1 cellular context compared by ENCODE assay signal in genomic region chr19:53792721-53793433, GRCh38.
TF ChIP-seq lines count a peak whose summit lies in the region.

No MANE protein-coding gene starts in this region.

TF ChIP-seq in HepG2, 621 proteins besides CTCF, POLR2A, EP300 and RAD21 (continued from another document and continues in another):
- TF ChIP-seq ZXDC (CRISPR knock-in tag; IDR thresholded peaks at IDR 0.05) (no peak), AHR (CRISPR knock-in tag; IDR thresholded peaks at IDR 0.05) (peak; percentile 69; the same call in 1 of the 2 replicates), IRF9 (CRISPR knock-in tag; IDR thresholded peaks at IDR 0.05; ENCODE audit: borderline replicate concordance) (0 out of 2 replicates have a peak, but pooled peaks have one; percentile 42), GABPB1 (CRISPR knock-in tag; IDR thresholded peaks at IDR 0.05) (peak; percentile 46), ZNF142 (CRISPR knock-in tag; IDR thresholded peaks at IDR 0.05) (peak; percentile 54; the same call in 1 of the 2 replicates), ZNF101 (CRISPR knock-in tag; IDR thresholded peaks at IDR 0.05; ENCODE audit: borderline replicate concordance, low read depth) (no peak), ZNF589 (CRISPR knock-in tag; conservative IDR thresholded peaks at IDR 0.05) (no peak), KLF9 (CRISPR knock-in tag; IDR thresholded peaks at IDR 0.05; ENCODE audit: low read depth) (no peak), POGK (CRISPR knock-in tag; conservative IDR thresholded peaks at IDR 0.05) (no peak), ZBTB7B (CRISPR knock-in tag; IDR thresholded peaks at IDR 0.05) (0 out of 2 replicates have a peak, but pooled peaks have one; percentile 34), NCOA2 (CRISPR knock-in tag; IDR thresholded peaks at IDR 0.05) (no peak), ZNF816 (CRISPR knock-in tag; IDR thresholded peaks at IDR 0.05; ENCODE audit: borderline replicate concordance) (no peak), HNF4A (CRISPR knock-in tag; IDR thresholded peaks at IDR 0.05) (peak; percentile 37; the same call in 1 of the 2 replicates), ZNF280D (CRISPR knock-in tag; IDR thresholded peaks at IDR 0.05) (no peak), ZNF362 (CRISPR knock-in tag; IDR thresholded peaks at IDR 0.05; ENCODE audit: borderline replicate concordance) (peak; percentile 39; the same call in 1 of the 2 replicates), ZNF235 (CRISPR knock-in tag; IDR thresholded peaks at IDR 0.05; ENCODE audit: borderline replicate concordance) (no peak), PHF8 (CRISPR knock-in tag; IDR thresholded peaks at IDR 0.05) (no peak; the same call in 1 of the 2 replicates), ZNF639 (CRISPR knock-in tag; conservative IDR thresholded peaks at IDR 0.05) (no peak), EHMT2 (IDR thresholded peaks at IDR 0.05; ENCODE audit: borderline replicate concordance, low read depth, low read length) (no peak), HOXA9 (CRISPR knock-in tag; IDR thresholded peaks at IDR 0.05; ENCODE audit: borderline replicate concordance) (no peak), HNRNPLL (IDR thresholded peaks at IDR 0.05; ENCODE audit: low read depth, low read length, poor library complexity, severe bottlenecking) (no peak), ZSCAN9 (CRISPR knock-in tag; IDR thresholded peaks at IDR 0.05; ENCODE audit: borderline replicate concordance) (0 out of 2 replicates have a peak, but pooled peaks have one; percentile 63), ZNF775 (CRISPR knock-in tag; IDR thresholded peaks at IDR 0.05; ENCODE audit: borderline replicate concordance) (no peak), MBD4 (IDR thresholded peaks at IDR 0.05; ENCODE audit: borderline replicate concordance, low read length) (no peak), ZNF136 (CRISPR knock-in tag; IDR thresholded peaks at IDR 0.05; ENCODE audit: low read depth) (no peak), PRDM4 (CRISPR knock-in tag; IDR thresholded peaks at IDR 0.05; ENCODE audit: borderline replicate concordance) (no peak), ZNF567 (CRISPR knock-in tag; IDR thresholded peaks at IDR 0.05; ENCODE audit: borderline replicate concordance) (no peak), U2AF2 (IDR thresholded peaks at IDR 0.05; ENCODE audit: low read depth, low read length) (no peak), CHCHD3 (CRISPR knock-in tag; IDR thresholded peaks at IDR 0.05) (no peak), TEF (CRISPR knock-in tag; IDR thresholded peaks at IDR 0.05) (no peak), KDM3A (CRISPR knock-in tag; IDR thresholded peaks at IDR 0.05; ENCODE audit: low read depth) (0 out of 2 replicates have a peak, but pooled peaks have one; percentile 25), CBX5 (CRISPR knock-in tag; IDR thresholded peaks at IDR 0.05; ENCODE audit: borderline replicate concordance) (peak; percentile 61; the same call in 1 of the 2 replicates), KMT2B (CRISPR knock-in tag; IDR thresholded peaks at IDR 0.05) (no peak), ZNF333 (CRISPR knock-in tag; IDR thresholded peaks at IDR 0.05; ENCODE audit: borderline replicate concordance) (no peak), ZNF883 (CRISPR knock-in tag; IDR thresholded peaks at IDR 0.05; ENCODE audit: not compliant biosample characterization) (no peak), NONO (IDR thresholded peaks at IDR 0.05) (no peak), NONO (CRISPR knock-in tag; conservative IDR thresholded peaks at IDR 0.05) (peak; percentile 38; the same call in 1 of the 2 replicates), GATAD2A (CRISPR knock-in tag; IDR thresholded peaks at IDR 0.05) (peak; percentile 50), KLF12 (CRISPR knock-in tag; IDR thresholded peaks at IDR 0.05; ENCODE audit: borderline replicate concordance) (no peak), ZBTB1 (CRISPR knock-in tag; IDR thresholded peaks at IDR 0.05; ENCODE audit: borderline replicate concordance) (no peak), ZFY (CRISPR knock-in tag; IDR thresholded peaks at IDR 0.05) (peak; percentile 36; the same call in 1 of the 2 replicates), ZNF510 (CRISPR knock-in tag; IDR thresholded peaks at IDR 0.05; ENCODE audit: low read depth) (no peak)
